37 cellular contexts compared by ENCODE assay signal in the genomic region with DNA sequence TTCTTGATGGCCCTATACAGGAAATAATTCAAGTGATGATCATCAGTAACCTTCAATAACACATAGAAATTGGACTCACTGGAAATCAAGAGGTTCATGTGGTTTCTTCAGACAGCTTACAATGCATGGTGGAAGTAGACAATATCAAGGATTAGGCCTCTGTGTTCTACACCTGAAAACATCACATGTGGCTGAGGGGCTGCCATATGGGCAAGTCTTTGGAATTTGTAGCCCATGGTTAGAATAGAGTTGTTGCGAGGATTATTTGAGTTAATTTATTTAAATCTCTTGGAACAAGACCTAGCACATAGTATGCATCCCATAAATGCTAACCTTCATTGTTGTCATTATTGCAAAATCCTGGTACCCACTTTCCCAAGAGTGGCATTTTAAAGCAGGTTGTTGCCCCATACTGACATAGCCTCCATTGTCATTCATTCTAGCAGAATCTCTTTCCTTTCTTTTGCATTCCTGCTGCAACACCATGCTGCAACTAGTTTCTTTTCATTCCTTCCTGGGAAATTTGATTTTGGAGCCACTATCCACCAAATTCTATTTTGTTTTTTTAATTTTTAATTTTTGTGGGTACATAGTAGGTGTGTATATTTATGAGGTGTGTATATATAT.
"Had no signal": no experiment of that assay in that cellular context is flagged by ENCODE, and none has a peak within 500 bp of the region (broad histone marks: within the 10 kb centered on the region; RNA-seq: fewer than 3 reads in every experiment).

No MANE protein-coding gene starts in this region.

- H3K4me1 Mint-ChIP-seq: activated CD4-positive, alpha-beta T cell treated with anti-CD3 and anti-CD28 coated beads, Interleukin-2, amount 10 ng/mL, durations not matched to agents 24 days and 14 days; activated naive CD8-positive, alpha-beta T cell treated with anti-CD3 and anti-CD28 coated beads for 36 hours; activated T-helper 17 cell treated with anti-CD3 and anti-CD28 coated beads, Interleukin-2, amount 50 U/mL, for 72 hours had no signal

- DNase-seq: activated CD4-positive, alpha-beta T cell treated with anti-CD3 and anti-CD28 coated beads, Interleukin-2, amount 10 ng/mL, durations not matched to agents 24 days and 14 days; activated CD4-positive, alpha-beta T cell treated with anti-CD3 and anti-CD28 coated beads, Interleukin-2, amount 50 U/mL, for 4 hours; activated CD8-positive, alpha-beta T cell treated with anti-CD3 and anti-CD28 coated beads for 36 hours; activated effector memory CD4-positive, alpha-beta T cell treated with anti-CD3 and anti-CD28 coated beads, Interleukin-2, amount 50 U/mL, for 16 hours; activated naive CD4-positive, alpha-beta T cell; activated naive CD4-positive, alpha-beta T cell treated with anti-CD3 and anti-CD28 coated beads, Interleukin-2, amount 50 U/mL, for 16 hours; activated naive CD8-positive, alpha-beta T cell treated with anti-CD3 and anti-CD28 coated beads for 36 hours; activated T-cell treated with anti-CD3 and anti-CD28 coated beads, Interleukin-2, amount 50 U/mL, for 1 hour; activated T-cell treated with anti-CD3 and anti-CD28 coated beads, Interleukin-2, amount 50 U/mL, for 72 hours; amniotic stem cell; aorta; brain microvascular endothelial cell; central memory CD4-positive, alpha-beta T cell; Kasumi-1; KG1; MG63; NCI-H1092 treated with DMSO at 0.1 percent for 48 hours; NCI-H1417; NCI-H146; NCI-H187 treated with DMSO at 0.1 percent for 48 hours; NCI-H2081; NCI-H2171 treated with DMSO at 0.1 percent for 48 hours; NCI-H2227 treated with DMSO at 0.1 percent for 48 hours; NCI-H446; NCI-H510A treated with DMSO at 0.1 percent for 48 hours; NCI-H526 treated with DMSO at 0.1 percent for 48 hours; NCI-H774; PC-3; Peyer's patch; RPMI8226; SHP77 treated with DMSO at 0.1 percent for 48 hours; SK-N-SH; T-helper 1 cell; T-helper 2 cell; T-helper 9 cell; WERI-Rb-1 had no signal

- H3K27me3 Mint-ChIP-seq: activated CD4-positive, alpha-beta T cell treated with anti-CD3 and anti-CD28 coated beads, Interleukin-2, amount 10 ng/mL, durations not matched to agents 24 days and 14 days; activated CD8-positive, alpha-beta T cell treated with anti-CD3 and anti-CD28 coated beads for 36 hours; activated naive CD8-positive, alpha-beta T cell treated with anti-CD3 and anti-CD28 coated beads for 36 hours; activated T-helper 17 cell treated with anti-CD3 and anti-CD28 coated beads, Interleukin-2, amount 50 U/mL, for 72 hours had no signal

- H3K4me3 Mint-ChIP-seq: activated CD4-positive, alpha-beta T cell treated with anti-CD3 and anti-CD28 coated beads, Interleukin-2, amount 10 ng/mL, durations not matched to agents 24 days and 14 days; activated CD8-positive, alpha-beta T cell treated with anti-CD3 and anti-CD28 coated beads for 36 hours; activated naive CD8-positive, alpha-beta T cell treated with anti-CD3 and anti-CD28 coated beads for 36 hours; activated T-cell treated with anti-CD3 and anti-CD28 coated beads, Interleukin-2, amount 50 U/mL, for 72 hours; activated T-helper 17 cell treated with anti-CD3 and anti-CD28 coated beads, Interleukin-2, amount 50 U/mL, for 72 hours had no signal

- H3K9me3 Mint-ChIP-seq: activated CD4-positive, alpha-beta T cell treated with anti-CD3 and anti-CD28 coated beads, Interleukin-2, amount 10 ng/mL, durations not matched to agents 24 days and 14 days; activated CD8-positive, alpha-beta T cell treated with anti-CD3 and anti-CD28 coated beads for 36 hours; activated naive CD8-positive, alpha-beta T cell treated with anti-CD3 and anti-CD28 coated beads for 36 hours had no signal

- H3K27ac Mint-ChIP-seq: activated CD4-positive, alpha-beta T cell treated with anti-CD3 and anti-CD28 coated beads, Interleukin-2, amount 10 ng/mL, durations not matched to agents 24 days and 14 days; activated CD8-positive, alpha-beta T cell treated with anti-CD3 and anti-CD28 coated beads for 36 hours; activated naive CD8-positive, alpha-beta T cell treated with anti-CD3 and anti-CD28 coated beads for 36 hours; activated T-cell treated with anti-CD3 and anti-CD28 coated beads, Interleukin-2, amount 50 U/mL, for 72 hours; activated T-helper 17 cell treated with anti-CD3 and anti-CD28 coated beads, Interleukin-2, amount 50 U/mL, for 72 hours had no signal

- ATAC-seq: activated CD8-positive, alpha-beta T cell treated with anti-CD3 and anti-CD28 coated beads for 36 hours; activated T-cell treated with anti-CD3 and anti-CD28 coated beads, Interleukin-2, amount 50 U/mL, for 72 hours; activated T-helper 17 cell treated with anti-CD3 and anti-CD28 coated beads, Interleukin-2, amount 50 U/mL, for 72 hours; PC-3 had no signal

- H3K36me3 Mint-ChIP-seq: activated naive CD8-positive, alpha-beta T cell treated with anti-CD3 and anti-CD28 coated beads for 36 hours had no signal
